Comparison of ENCODE assay signal across 8 cellular contexts in genomic region chr12:11862794-11863193, GRCh38.
A peak's percentile ranks its signal among the peaks of the same experiment; 100 is the strongest.
DNase-seq lines count a peak whose midpoint lies in the region; ATAC-seq and TF ChIP-seq lines count a peak whose summit lies in the region.
"Had no signal": no experiment of that assay in that cellular context is flagged by ENCODE, and none has a peak within 500 bp of the region (broad histone marks: within the 10 kb centered on the region; RNA-seq: fewer than 3 reads in every experiment).

No MANE protein-coding gene starts in this region.

- H3K9me3 ChIP-seq in testis: no peaks in the 10 kb centered on the region

- DNase-seq in brain microvascular endothelial cell (peak; percentile 78), left lobe of liver (ENCODE audit: low spot score) (no peak), testis (no peak), NCI-H748 treated with DMSO at 0.1 percent for 48 hours (lab: John Stamatoyannopoulos, UW) (no peak)
- DNase-seq: NCI-H1092 treated with DMSO at 0.1 percent for 48 hours had no signal

- H3K36me3 ChIP-seq in brain microvascular endothelial cell (replicated peaks) (no peaks in the 10 kb centered on the region), testis (ENCODE audit: low read depth, missing control alignments) (no peaks in the 10 kb centered on the region)

- H3K27ac ChIP-seq in brain microvascular endothelial cell (peak overlapping the region; percentile 23), testis (peak overlapping the region; percentile 72 to 81)

- 27 to 41% methylated on average over 5 of the region's 5 CpGs for WGBS in testis, 2 donors

- no peak for TF ChIP-seq CTCF in brain microvascular endothelial cell (IDR thresholded peaks at IDR 0.05; ENCODE audit: low read depth, low read length, missing control alignments)
- no peak for TF ChIP-seq CTCF in testis (IDR thresholded peaks at IDR 0.05)

- no peaks in the 10 kb centered on the region for H3K27me3 ChIP-seq in brain microvascular endothelial cell (replicated peaks)
- no peaks in the 10 kb centered on the region for H3K27me3 ChIP-seq in testis

- no peak for TF ChIP-seq POLR2A in testis (IDR thresholded peaks at IDR 0.05)

- H3K4me3 ChIP-seq in brain microvascular endothelial cell (ENCODE audit: low read depth, low read length) (no peak overlapping the region), testis (no peak overlapping the region)

- ATAC-seq in HG02678 (IDR thresholded peaks at IDR 0.05; ENCODE audit: unreplicated experiment) (peak; percentile 68), left lobe of liver (peak; percentile 55), GM18517 (IDR thresholded peaks at IDR 0.05; ENCODE audit: unreplicated experiment) (no peak), HG03025 (IDR thresholded peaks at IDR 0.05; ENCODE audit: low FRiP score, unreplicated experiment) (no peak)

- intact Hi-C loops in testis (cut with DNase I; ENCODE audit: low total_unique reads): no loop called here

- in situ Hi-C loops in brain microvascular endothelial cell (cut with HindIII; ENCODE audit: low pct_ligation_motif_present, low sequenced_read_pairs): no loop called here

- peaks cover 37% of the 10 kb centered on the region for H3K4me1 ChIP-seq in testis

Comparison
In these comparisons a context has a peak if more than half of its experiments do, and no peak if none do; other contexts are left out.
1. ATAC-seq: peak in HG02678 (single experiment) and left lobe of liver (single experiment); none in GM18517 (single experiment) and HG03025 (single experiment).